13 cellular contexts compared by ENCODE assay signal in the genomic region with DNA sequence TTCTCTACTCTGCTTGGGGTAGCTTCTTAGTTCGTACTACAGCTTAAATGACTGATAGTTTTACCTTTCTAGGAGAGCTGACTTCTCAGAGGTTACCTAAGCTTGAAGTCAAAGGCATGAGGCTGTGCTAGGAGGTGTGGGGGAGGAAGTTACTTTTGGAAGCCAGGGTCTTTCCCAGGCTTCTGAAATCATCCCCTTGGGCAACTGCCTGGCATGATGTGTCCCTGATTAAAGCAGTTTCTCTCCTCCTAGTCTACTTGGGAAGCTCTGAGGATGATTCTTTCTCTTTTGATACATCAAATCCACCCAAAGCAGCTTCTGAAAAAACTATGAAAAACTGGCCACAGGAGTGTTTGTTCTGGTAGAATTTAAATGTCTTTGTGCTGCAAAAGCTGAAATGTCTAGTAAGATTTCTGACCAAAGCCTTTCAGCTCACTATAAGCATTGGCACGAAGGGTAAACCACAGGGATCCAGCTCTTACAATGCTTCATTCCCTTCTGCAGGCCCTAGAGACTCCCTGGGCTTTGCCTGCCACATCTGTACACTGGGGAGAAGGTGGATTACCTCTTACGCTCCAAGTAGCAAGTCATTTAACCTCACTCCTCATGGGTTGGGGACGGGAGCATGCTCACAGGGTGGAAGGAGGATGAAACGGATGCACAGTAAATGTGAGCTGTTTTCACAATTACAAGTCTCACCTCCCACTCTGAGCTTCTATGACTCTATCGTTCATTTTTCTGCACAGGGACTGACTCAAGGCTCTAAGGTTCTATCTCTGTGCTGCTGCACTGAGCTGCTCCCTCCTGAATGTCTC. TPM values are rescaled to one million over a fixed set of nuclear protein-coding genes. Genes with fewer than 3 reads are reported as not detected.
A peak's percentile ranks its signal among the peaks of the same experiment; 100 is the strongest.
DNase-seq lines count a peak whose midpoint lies in the region; ATAC-seq and TF ChIP-seq lines count a peak whose summit lies in the region.
"Had no signal": no experiment of that assay in that cellular context is flagged by ENCODE, and none has a peak within 500 bp of the region (broad histone marks: within the 10 kb centered on the region; RNA-seq: fewer than 3 reads in every experiment).

No MANE protein-coding gene starts in this region.

- intact Hi-C loops in CD8-positive, alpha-beta T cell (cut with DNase I, micrococcal nuclease): loop anchor here in 1 of 2 experiments (5.0 kb wide), 1 partner anchor 97 kb away; no protein-coding TSS in a partner anchor
- intact Hi-C loops in activated T-helper 2 cell treated with anti-CD3 and anti-CD28 coated beads, Interferon-gamma antibody, Interleukin-2, Interleukin-4, amounts not matched to agents 10 μg/mL and 5 μg/mL and 100 μg/mL, durations not matched to agents 14 hours and 24 hours and 36 hours (cut with micrococcal nuclease): loop anchor here (1.0 to 10.0 kb wide), 6 partner anchors 14 to 535 kb away; no protein-coding TSS in a partner anchor
- intact Hi-C loops in left ventricle myocardium superior (cut with micrococcal nuclease): no loop called here

- POLR2A ChIA-PET in CD8-positive, alpha-beta T cell (lab: Charles Lee): interaction anchor here (0.9 to 1.7 kb wide), 7 partner anchors 10 to 58 kb away, joined by 3 to 6 read pairs (median 3); no protein-coding TSS in a partner anchor

- no peak for DNase-seq in CD8-positive, alpha-beta T cell
- no peak for DNase-seq in activated T-helper 2 cell treated with anti-CD3 and anti-CD28 coated beads, Interferon-gamma antibody, Interleukin-2, Interleukin-4, amounts not matched to agents 10 μg/mL and 5 μg/mL and 100 μg/mL, durations not matched to agents 14 hours and 24 hours and 36 hours (ENCODE audit: low spot score)
- no peak for DNase-seq in foreskin melanocyte
- no peak for DNase-seq in DMS153 (lab: John Stamatoyannopoulos, UW)
- no peak for DNase-seq in left ventricle myocardium superior
- DNase-seq: Caco-2, NCI-H446 treated with DMSO at 0.1 percent for 48 hours, tibial artery had no signal

- H3K4me3 Mint-ChIP-seq in CD8-positive, alpha-beta T cell: peak overlapping the region; percentile 24
- H3K4me3 Mint-ChIP-seq in activated T-helper 2 cell treated with anti-CD3 and anti-CD28 coated beads, Interferon-gamma antibody, Interleukin-2, Interleukin-4, amounts not matched to agents 10 μg/mL and 5 μg/mL and 100 μg/mL, durations not matched to agents 14 hours and 24 hours and 36 hours (ENCODE audit: low read depth): peak overlapping the region; percentile 56
- H3K4me3 Mint-ChIP-seq: brain had no signal

- peaks cover 14% of the 10 kb centered on the region for H3K36me3 Mint-ChIP-seq in CD8-positive, alpha-beta T cell
- H3K36me3 Mint-ChIP-seq in activated T-helper 2 cell treated with anti-CD3 and anti-CD28 coated beads, Interferon-gamma antibody, Interleukin-2, Interleukin-4, amounts not matched to agents 10 μg/mL and 5 μg/mL and 100 μg/mL, durations not matched to agents 14 hours and 24 hours and 36 hours (ENCODE audit: low read depth): peaks cover 31% of the 10 kb centered on the region
- H3K36me3 Mint-ChIP-seq: brain had no signal

- H3K27ac ChIP-seq in CD8-positive, alpha-beta T cell (ENCODE audit: low read depth, low read length): no peak overlapping the region
- H3K27ac ChIP-seq in neutrophil: peak overlapping the region; percentile 2
- H3K27ac ChIP-seq: tibial artery had no signal

- H3K4me3 ChIP-seq in CD8-positive, alpha-beta T cell (ENCODE audit: low read depth, low read length): no peak overlapping the region
- H3K4me3 ChIP-seq in neutrophil (ENCODE audit: low read depth in 1 of 2, low read length in 1 of 2): no peak overlapping the region
- H3K4me3 ChIP-seq: tibial artery had no signal

- H3K9me3 ChIP-seq in CD8-positive, alpha-beta T cell (ENCODE audit: low read length): no peaks in the 10 kb centered on the region
- no peaks in the 10 kb centered on the region for H3K9me3 ChIP-seq in neutrophil
- H3K9me3 ChIP-seq: Caco-2, tibial artery had no signal

- no peaks in the 10 kb centered on the region for H3K36me3 ChIP-seq in CD8-positive, alpha-beta T cell (ENCODE audit: insufficient read depth, low read length)
- H3K36me3 ChIP-seq in neutrophil: peaks cover 9% of the 10 kb centered on the region
- H3K36me3 ChIP-seq: tibial artery had no signal

- CTCF ChIA-PET in CD8-positive, alpha-beta T cell (lab: Charles Lee): interaction anchor here (0.5 to 2.5 kb wide), 8 partner anchors 28 to 113 kb away, joined by 3 to 9 read pairs (median 3); no protein-coding TSS in a partner anchor

- no peak for ATAC-seq in CD8-positive, alpha-beta T cell
- peak; percentile 57 for ATAC-seq in HG02610 (IDR thresholded peaks at IDR 0.05; ENCODE audit: unreplicated experiment)
- ATAC-seq in left ventricle myocardium superior: no peak
- no peak for ATAC-seq in GM19328 (IDR thresholded peaks at IDR 0.05; ENCODE audit: unreplicated experiment)
- ATAC-seq: sciatic nerve had no signal

- peak overlapping the region; percentile 85 for H3K27ac Mint-ChIP-seq in CD8-positive, alpha-beta T cell
- H3K27ac Mint-ChIP-seq in activated T-helper 2 cell treated with anti-CD3 and anti-CD28 coated beads, Interferon-gamma antibody, Interleukin-2, Interleukin-4, amounts not matched to agents 10 μg/mL and 5 μg/mL and 100 μg/mL, durations not matched to agents 14 hours and 24 hours and 36 hours: peak overlapping the region; percentile 91

- no peaks in the 10 kb centered on the region for H3K27me3 ChIP-seq in CD8-positive, alpha-beta T cell (ENCODE audit: insufficient read depth, low read length)
- H3K27me3 ChIP-seq in neutrophil: no peaks in the 10 kb centered on the region

- H3K9me3 Mint-ChIP-seq in CD8-positive, alpha-beta T cell: no peaks in the 10 kb centered on the region
- H3K9me3 Mint-ChIP-seq in activated T-helper 2 cell treated with anti-CD3 and anti-CD28 coated beads, Interferon-gamma antibody, Interleukin-2, Interleukin-4, amounts not matched to agents 10 μg/mL and 5 μg/mL and 100 μg/mL, durations not matched to agents 14 hours and 24 hours and 36 hours: no peaks in the 10 kb centered on the region
- H3K9me3 Mint-ChIP-seq: brain had no signal

- TF ChIP-seq CTCF in CD8-positive, alpha-beta T cell (IDR thresholded peaks at IDR 0.05): no peak
- TF ChIP-seq CTCF in neutrophil (IDR thresholded peaks at IDR 0.05): no peak

- H3K4me1 ChIP-seq in CD8-positive, alpha-beta T cell (ENCODE audit: insufficient read depth, low read length): peaks cover 66% of the 10 kb centered on the region
- peaks cover 13 to 18% of the 10 kb centered on the region in 2 experiments for H3K4me1 ChIP-seq in neutrophil (ENCODE audit: control insufficient read depth in 1 of 2, insufficient read depth in 1 of 2, low read depth in 1 of 2, low read length in 1 of 2)
- H3K4me1 ChIP-seq: Caco-2, tibial artery had no signal

- peaks cover 73% of the 10 kb centered on the region for H3K4me1 Mint-ChIP-seq in CD8-positive, alpha-beta T cell (ENCODE audit: low read depth)
- H3K4me1 Mint-ChIP-seq in activated T-helper 2 cell treated with anti-CD3 and anti-CD28 coated beads, Interferon-gamma antibody, Interleukin-2, Interleukin-4, amounts not matched to agents 10 μg/mL and 5 μg/mL and 100 μg/mL, durations not matched to agents 14 hours and 24 hours and 36 hours (ENCODE audit: low read depth): peaks cover 65% of the 10 kb centered on the region

- no peaks in the 10 kb centered on the region for H3K27me3 Mint-ChIP-seq in CD8-positive, alpha-beta T cell (ENCODE audit: low read depth)
- H3K27me3 Mint-ChIP-seq in activated T-helper 2 cell treated with anti-CD3 and anti-CD28 coated beads, Interferon-gamma antibody, Interleukin-2, Interleukin-4, amounts not matched to agents 10 μg/mL and 5 μg/mL and 100 μg/mL, durations not matched to agents 14 hours and 24 hours and 36 hours (ENCODE audit: low read depth): no peaks in the 10 kb centered on the region

RNA-seq across cellular contexts. Expression of a gene that starts 59.6 kb away (rescaled TPM):
- total RNA-seq in CD8-positive, alpha-beta T cell: 10 to 100 TPM; 39.3 to 43.1 TPM
- 120 and 121 TPM in 2 replicates for total RNA-seq in activated T-helper 2 cell treated with anti-CD3 and anti-CD28 coated beads, Interferon-gamma antibody, Interleukin-2, Interleukin-4, amounts not matched to agents 10 μg/mL and 5 μg/mL and 100 μg/mL, durations not matched to agents 14 hours and 24 hours and 36 hours
- 2.2 TPM for total RNA-seq in left ventricle myocardium superior

Comparison
In these comparisons a context has a peak if more than half of its experiments do, and no peak if none do; other contexts are left out.
1. RNA of a gene that starts 59.6 kb away (total RNA-seq): 120 to 121 TPM in activated T-helper 2 cell treated with anti-CD3 and anti-CD28 coated beads, Interferon-gamma antibody, Interleukin-2, Interleukin-4, amounts not matched to agents 10 μg/mL and 5 μg/mL and 100 μg/mL, durations not matched to agents 14 hours and 24 hours and 36 hours and 39.3 to 43.1 TPM in CD8-positive, alpha-beta T cell; 2.2 TPM in left ventricle myocardium superior (single experiment); every median in the first group is over 10 times any median in the second.